ENCODE assay signal across 28 cellular contexts in genomic region chr11:107747622-107748021, GRCh38. TPM values are rescaled to one million over a fixed set of nuclear protein-coding genes. Genes with fewer than 3 reads are reported as not detected.
DNase-seq lines count a peak whose midpoint lies in the region; ATAC-seq and TF ChIP-seq lines count a peak whose summit lies in the region.
"Had no signal": no experiment of that assay in that cellular context is flagged by ENCODE, and none has a peak within 500 bp of the region (broad histone marks: within the 10 kb centered on the region; RNA-seq: fewer than 3 reads in every experiment).

No MANE protein-coding gene starts in this region.

- H3K4me3 ChIP-seq in heart right ventricle (no peak overlapping the region), mesendoderm (ENCODE audit: low read length) (no peak overlapping the region), trophoblast cell (ENCODE audit: low read depth, low read length) (no peak overlapping the region), skeletal muscle tissue (ENCODE audit: low read length in 3 of 3) (peak overlapping the region in 1 of 3 donors; percentile 5)
- H3K4me3 ChIP-seq: BLaER1 treated with 17β-estradiol and CSF1 and Interleukin-3, amounts not matched to agents 10 nM and 100 nM; GM12878; Peyer's patch; SJSA1 had no signal

- H2BK5ac ChIP-seq in mesendoderm (ENCODE audit: low read length) (no peak overlapping the region), trophoblast cell (ENCODE audit: low read depth, low read length, poor library complexity) (no peak overlapping the region)

- H4K91ac ChIP-seq in trophoblast cell (ENCODE audit: low read depth, low read length), result no peak overlapping the region

- H2BK120ac ChIP-seq in mesendoderm (ENCODE audit: low read depth, low read length) (no peak overlapping the region), trophoblast cell (ENCODE audit: insufficient read depth, low read length, poor library complexity) (no peak overlapping the region)

- no peak overlapping the region for H4K5ac ChIP-seq in mesendoderm (ENCODE audit: low read length)

- H3K4me3 Mint-ChIP-seq in activated CD4-positive, alpha-beta memory T cell treated with anti-CD3 and anti-CD28 coated beads for 36 hours, result no peak overlapping the region
- H3K4me3 Mint-ChIP-seq: CD4-positive, alpha-beta memory T cell; IgD-negative memory B cell had no signal

- TF ChIP-seq CTCF in heart right ventricle (IDR thresholded peaks at IDR 0.05), result no peak

- intact Hi-C loops in heart right ventricle (cut with DNase I), result no loop called here
- intact Hi-C loops in cardiac septum (cut with DNase I), result no loop called here
- intact Hi-C loops in activated CD4-positive, alpha-beta memory T cell treated with anti-CD3 and anti-CD28 coated beads for 36 hours (cut with micrococcal nuclease), result no loop called here

- H3K36me3 Mint-ChIP-seq in activated CD4-positive, alpha-beta memory T cell treated with anti-CD3 and anti-CD28 coated beads for 36 hours, result no peaks in the 10 kb centered on the region
- H3K36me3 Mint-ChIP-seq: CD4-positive, alpha-beta memory T cell; IgD-negative memory B cell had no signal

- peak in 6 of 8 donors; percentile 21 to 71 (median 52) for ATAC-seq in heart right ventricle
- ATAC-seq: GM12878 had no signal

- H3K4me1 ChIP-seq in heart right ventricle (peaks cover 0 to 4% (median 0%) of the 10 kb centered on the region in 9 donors), mesendoderm (ENCODE audit: control insufficient read depth, low read depth, low read length) (no peaks in the 10 kb centered on the region), trophoblast cell (ENCODE audit: control insufficient read depth in 1 of 2, insufficient read depth in 2 of 2, low read length in 2 of 2) (peaks cover 0 to 6% of the 10 kb centered on the region in 2 experiments), skeletal muscle tissue (ENCODE audit: control insufficient read depth in 3 of 3, insufficient read depth in 3 of 3, low read length in 3 of 3) (peaks cover 7 to 24% (median 11%) of the 10 kb centered on the region in 3 donors)
- H3K4me1 ChIP-seq: BLaER1 treated with 17β-estradiol and CSF1 and Interleukin-3, amounts not matched to agents 10 nM and 100 nM; Caco-2; Peyer's patch; SJSA1 had no signal

- H3K79me1 ChIP-seq in mesendoderm (ENCODE audit: low read length) (no peaks in the 10 kb centered on the region), trophoblast cell (ENCODE audit: low read length) (no peaks in the 10 kb centered on the region)

- no peaks in the 10 kb centered on the region for H3K4me1 Mint-ChIP-seq in activated CD4-positive, alpha-beta memory T cell treated with anti-CD3 and anti-CD28 coated beads for 36 hours (ENCODE audit: low read depth)
- H3K4me1 Mint-ChIP-seq: CD4-positive, alpha-beta memory T cell; IgD-negative memory B cell had no signal

- no peak overlapping the region for H2BK12ac ChIP-seq in trophoblast cell (ENCODE audit: low read length)

- no peak overlapping the region for H3K14ac ChIP-seq in trophoblast cell (ENCODE audit: low read length)

- H3K27ac Mint-ChIP-seq in activated CD4-positive, alpha-beta memory T cell treated with anti-CD3 and anti-CD28 coated beads for 36 hours, result no peak overlapping the region
- H3K27ac Mint-ChIP-seq: IgD-negative memory B cell had no signal

- H3K23ac ChIP-seq in mesendoderm (ENCODE audit: low read length) (no peak overlapping the region), trophoblast cell (ENCODE audit: low read length) (no peak overlapping the region)

- H3K79me2 ChIP-seq in mesendoderm (ENCODE audit: control insufficient read depth, insufficient read depth, low read length), result no peaks in the 10 kb centered on the region
- no peaks in the 10 kb centered on the region for H3K79me2 ChIP-seq in trophoblast cell (ENCODE audit: control insufficient read depth, insufficient read depth, low read length, poor library complexity)

- no peak overlapping the region for H2AK5ac ChIP-seq in mesendoderm (ENCODE audit: low read length)
- no peak overlapping the region for H2AK5ac ChIP-seq in trophoblast cell (ENCODE audit: low read length)

- H2BK15ac ChIP-seq in mesendoderm (replicated peaks; ENCODE audit: low read depth), result no peak overlapping the region

- POLR2A ChIA-PET in activated CD4-positive, alpha-beta memory T cell treated with anti-CD3 and anti-CD28 coated beads for 36 hours (lab: Charles Lee), result no interaction called here

- H3K18ac ChIP-seq in mesendoderm (ENCODE audit: low read length) (no peak overlapping the region), trophoblast cell (ENCODE audit: low read length) (no peak overlapping the region)

- no peak overlapping the region for H3K4ac ChIP-seq in mesendoderm (ENCODE audit: low read depth, low read length)
- no peak overlapping the region for H3K4ac ChIP-seq in trophoblast cell (ENCODE audit: low read depth, low read length)

- H3K9ac ChIP-seq in mesendoderm (ENCODE audit: low read length) (no peak overlapping the region), trophoblast cell (ENCODE audit: low read length) (no peak overlapping the region), skeletal muscle tissue (ENCODE audit: low read depth in 1 of 3, low read length in 3 of 3) (peak overlapping the region in 2 of 3 donors; percentile 32 to 40)
- H3K9ac ChIP-seq: BLaER1 treated with 17β-estradiol and CSF1 and Interleukin-3, amounts not matched to agents 10 nM and 100 nM had no signal

- 12 to 13% methylated on average over 2 of the region's 2 CpGs for WGBS in heart right ventricle, 2 donors
- no CpG with 5 or more reads among the region's 2 CpGs for WGBS in mesendoderm (ENCODE audit: extremely low coverage, insufficient coverage, low lambda C conversion rate)
- WGBS in trophoblast cell (ENCODE audit: extremely low coverage, insufficient coverage, insufficient read length), result no CpG with 5 or more reads among the region's 2 CpGs

- no peak overlapping the region for H2AFZ ChIP-seq in trophoblast cell (ENCODE audit: insufficient read depth, low read length, poor library complexity)

- H3K27me3 ChIP-seq in heart right ventricle (peaks cover 0 to 5% (median 0%) of the 10 kb centered on the region in 7 donors), mesendoderm (ENCODE audit: insufficient read depth, low read length, poor library complexity) (no peaks in the 10 kb centered on the region), trophoblast cell (ENCODE audit: insufficient read depth, low read length) (no peaks in the 10 kb centered on the region), skeletal muscle tissue (ENCODE audit: control insufficient read depth in 3 of 3, insufficient read depth in 3 of 3, low read length in 3 of 3) (no peaks in the 10 kb centered on the region)
- H3K27me3 ChIP-seq: BLaER1 treated with 17β-estradiol and CSF1 and Interleukin-3, amounts not matched to agents 10 nM and 100 nM; Peyer's patch; SJSA1 had no signal

- no peak for DNase-seq in heart right ventricle
- no peak for DNase-seq in cardiac septum (ENCODE audit: low spot score)
- DNase-seq in mesendoderm, result peak; percentile 13
- DNase-seq in trophoblast cell, result no peak
- no peak for DNase-seq in activated CD4-positive, alpha-beta memory T cell treated with anti-CD3 and anti-CD28 coated beads for 36 hours
- DNase-seq in DMS79 treated with DMSO at 0.1 percent for 48 hours (lab: John Stamatoyannopoulos, UW), result no peak
- DNase-seq in NCI-H226, result no peak
- DNase-seq: 8988T; Caco-2; CD4-positive, alpha-beta memory T cell; DMS 273 treated with DMSO at 0.1 percent for 48 hours; DND-41; GOT3; HCEC 1CT; MV-4-11; NCI-H1105 treated with DMSO at 0.1 percent for 48 hours; NCI-H1694; NCI-H2081; NCI-H2171; NCI-H526; Peyer's patch had no signal

- no peak overlapping the region for H3K56ac ChIP-seq in mesendoderm (ENCODE audit: low read length)

- peaks cover 14% of the 10 kb centered on the region for H3K27me3 Mint-ChIP-seq in activated CD4-positive, alpha-beta memory T cell treated with anti-CD3 and anti-CD28 coated beads for 36 hours

- no peaks in the 10 kb centered on the region for H3K9me3 Mint-ChIP-seq in activated CD4-positive, alpha-beta memory T cell treated with anti-CD3 and anti-CD28 coated beads for 36 hours
- H3K9me3 Mint-ChIP-seq: CD4-positive, alpha-beta memory T cell had no signal

- H3K36me3 ChIP-seq in heart right ventricle (no peaks in the 10 kb centered on the region), mesendoderm (ENCODE audit: control insufficient read depth, insufficient read depth, low read length) (no peaks in the 10 kb centered on the region), trophoblast cell (ENCODE audit: control insufficient read depth in 1 of 2, insufficient read depth in 2 of 2, low read length in 2 of 2) (no peaks in the 10 kb centered on the region), skeletal muscle tissue (ENCODE audit: control insufficient read depth in 3 of 3, insufficient read depth in 3 of 3, low read length in 3 of 3) (no peaks in the 10 kb centered on the region)
- H3K36me3 ChIP-seq: BLaER1 treated with 17β-estradiol and CSF1 and Interleukin-3, amounts not matched to agents 10 nM and 100 nM; Peyer's patch; SJSA1 had no signal

- H4K8ac ChIP-seq in mesendoderm (ENCODE audit: low read depth, low read length) (no peak overlapping the region), trophoblast cell (ENCODE audit: low read depth, low read length) (no peak overlapping the region)

- H3K27ac ChIP-seq in heart right ventricle (peak overlapping the region in 2 of 10 donors; percentile 11 to 12), mesendoderm (ENCODE audit: low read depth, low read length) (no peak overlapping the region), trophoblast cell (ENCODE audit: low read depth, low read length) (peak overlapping the region; percentile 60), skeletal muscle tissue (ENCODE audit: low read depth, low read length) (peak overlapping the region; percentile 87)
- H3K27ac ChIP-seq: BLaER1 treated with 17β-estradiol and CSF1 and Interleukin-3, amounts not matched to agents 10 nM and 100 nM; Peyer's patch; SJSA1 had no signal

- H4K12ac ChIP-seq in trophoblast cell (ENCODE audit: low read depth, low read length), result no peak overlapping the region

- CTCF ChIA-PET in activated CD4-positive, alpha-beta memory T cell treated with anti-CD3 and anti-CD28 coated beads for 36 hours (lab: Charles Lee), result interaction anchor here (0.5 to 1.0 kb wide), 2 partner anchors 23 to 64 kb away, joined by 3 to 5 read pairs; no protein-coding TSS in a partner anchor

- H3K9me3 ChIP-seq in heart right ventricle, result no peaks in the 10 kb centered on the region
- H3K9me3 ChIP-seq in trophoblast cell (ENCODE audit: insufficient read depth, low read depth, low read length), result no peaks in the 10 kb centered on the region
- no peaks in the 10 kb centered on the region for H3K9me3 ChIP-seq in skeletal muscle tissue (ENCODE audit: control insufficient read depth in 3 of 3, low read length in 3 of 3)
- H3K9me3 ChIP-seq: BLaER1 treated with 17β-estradiol and CSF1 and Interleukin-3, amounts not matched to agents 10 nM and 100 nM; Caco-2; Peyer's patch; SJSA1 had no signal

- no peak overlapping the region for H3K4me2 ChIP-seq in mesendoderm (ENCODE audit: low read length)
- H3K4me2 ChIP-seq in trophoblast cell (ENCODE audit: low read length), result no peak overlapping the region
- H3K4me2 ChIP-seq: BLaER1 treated with 17β-estradiol and CSF1 and Interleukin-3, amounts not matched to agents 10 nM and 100 nM had no signal

RNA-seq across cellular contexts. Expression of gene SLN, which starts 35.8 kb away (rescaled TPM):
- total RNA-seq in heart right ventricle, result 10 to 100 TPM in 4 of 10 donors, 1 to 10 TPM in 5, under 1 TPM in 1; 0.93 to 44.4 (median 9.2) TPM
- polyA plus RNA-seq in heart right ventricle, result 10 to 100 TPM in 1 of 2 donors, 1 to 10 TPM in 1; 3.0 to 15.6 TPM
- 19.0 TPM for total RNA-seq in cardiac septum
- not detected for polyA plus RNA-seq in mesendoderm (2013, experiment 1 of 2)
- polyA plus RNA-seq in mesendoderm (2013, experiment 2 of 2), result not detected
- polyA plus RNA-seq in trophoblast cell (2013), result 27.7 and 29.1 TPM in 2 replicates
- 2,012 TPM for total RNA-seq in skeletal muscle tissue
- total RNA-seq in activated CD4-positive, alpha-beta memory T cell treated with anti-CD3 and anti-CD28 coated beads for 36 hours, result not detected
- total RNA-seq: Caco-2; CD4-positive, alpha-beta memory T cell; GM12878; M059J; OCI-LY7; Peyer's patch; SJSA1 had no signal
- polyA plus RNA-seq: CD4-positive, alpha-beta memory T cell; IgD-negative memory B cell had no signal

Comparison
In these comparisons a context has a peak if more than half of its experiments do, and no peak if none do; other contexts are left out.
1. H3K9ac ChIP-seq: peak in skeletal muscle tissue (2 of 3); none in mesendoderm (single experiment) and trophoblast cell (single experiment).
2. RNA of gene SLN, which starts 35.8 kb away (total RNA-seq): 2,012 TPM in skeletal muscle tissue (single experiment); 19.0 TPM in cardiac septum (single experiment), 0.93 to 44.4 TPM in heart right ventricle and not detected in activated CD4-positive, alpha-beta memory T cell treated with anti-CD3 and anti-CD28 coated beads for 36 hours; every median in the first group is over 10 times any median in the second.